ENCODE assay signal across 17 cellular contexts in genomic region chr2:44549099-44549471, GRCh38.
DNase-seq lines count a peak whose midpoint lies in the region; ATAC-seq and TF ChIP-seq lines count a peak whose summit lies in the region.
"Had no signal": no experiment of that assay in that cellular context is flagged by ENCODE, and none has a peak within 500 bp of the region (broad histone marks: within the 10 kb centered on the region; RNA-seq: fewer than 3 reads in every experiment).

No MANE protein-coding gene starts in this region.

- no peak for TF ChIP-seq POLR2A in breast epithelium (IDR thresholded peaks at IDR 0.05)
- TF ChIP-seq POLR2A in tibial nerve (IDR thresholded peaks at IDR 0.05), result no peak

- peaks cover 0 to 8% of the 10 kb centered on the region in 2 donors for H3K4me1 ChIP-seq in breast epithelium
- peaks cover 33% of the 10 kb centered on the region for H3K4me1 ChIP-seq in mesodermal cell (ENCODE audit: control insufficient read depth, insufficient read depth, low read length, poor library complexity, severe bottlenecking)
- H3K4me1 ChIP-seq in left lung, result no peaks in the 10 kb centered on the region
- H3K4me1 ChIP-seq in tibial nerve, result no peaks in the 10 kb centered on the region

- ATAC-seq in left lung (no peak), left cardiac atrium (no peak)

- in situ Hi-C loops in Caki2 (cut with HindIII; ENCODE audit: low pct_unique_long_range_greater_than_20kb, low sequenced_read_pairs), result no loop called here

- peaks cover 43% of the 10 kb centered on the region for H3K4me1 Mint-ChIP-seq in glutamatergic neuron (ENCODE audit: low read depth, unreplicated experiment)
- H3K4me1 Mint-ChIP-seq: activated B cell treated with CpG ODN at 0.5 μM for 24 hours had no signal

- H3K36me3 ChIP-seq in breast epithelium (no peaks in the 10 kb centered on the region), mesodermal cell (ENCODE audit: control insufficient read depth, insufficient read depth, low read length) (no peaks in the 10 kb centered on the region), left lung (no peaks in the 10 kb centered on the region), tibial nerve (no peaks in the 10 kb centered on the region)
- H3K36me3 ChIP-seq: thoracic aorta had no signal

- no peak overlapping the region for H3K27ac Mint-ChIP-seq in glutamatergic neuron (ENCODE audit: unreplicated experiment)
- H3K27ac Mint-ChIP-seq: activated B cell treated with CpG ODN at 0.5 μM for 24 hours; activated T-helper 1 cell treated with anti-CD3 and anti-CD28 coated beads, Interleukin-12 subunit alpha, Interleukin-12 subunit beta, Interleukin-2, Interleukin-4 antibody, amounts not matched to agents 30 ng/mL and 10 ng/mL and 1 ng/mL, durations not matched to agents 14 hours and 24 hours and 36 hours had no signal

- H3K9me3 Mint-ChIP-seq in glutamatergic neuron (ENCODE audit: unreplicated experiment), result no peaks in the 10 kb centered on the region
- H3K9me3 Mint-ChIP-seq: activated B cell treated with CpG ODN at 0.5 μM for 24 hours; activated T-helper 1 cell treated with anti-CD3 and anti-CD28 coated beads, Interleukin-12 subunit alpha, Interleukin-12 subunit beta, Interleukin-2, Interleukin-4 antibody, amounts not matched to agents 30 ng/mL and 10 ng/mL and 1 ng/mL, durations not matched to agents 14 hours and 24 hours and 36 hours; neural crest cell had no signal

- H3K27ac ChIP-seq in breast epithelium (peak overlapping the region; percentile 68 to 69), mesodermal cell (ENCODE audit: low read depth, low read length, severe bottlenecking) (peak overlapping the region; percentile 61), left lung (no peak overlapping the region), tibial nerve (no peak overlapping the region)
- H3K27ac ChIP-seq: coronary artery had no signal

- TF ChIP-seq CTCF in breast epithelium (IDR thresholded peaks at IDR 0.05), result no peak
- no peak for TF ChIP-seq CTCF in glutamatergic neuron (IDR thresholded peaks at IDR 0.05; ENCODE audit: partially characterized antibody, unreplicated experiment)
- TF ChIP-seq CTCF in left lung (IDR thresholded peaks at IDR 0.05), result no peak
- TF ChIP-seq CTCF in tibial nerve (IDR thresholded peaks at IDR 0.05), result no peak

- H3K4me3 ChIP-seq in breast epithelium (no peak overlapping the region), mesodermal cell (ENCODE audit: extremely low read depth, insufficient read depth, low read length, poor library complexity, severe bottlenecking) (no peak overlapping the region), left lung (no peak overlapping the region), tibial nerve (no peak overlapping the region)
- H3K4me3 ChIP-seq: coronary artery, thoracic aorta had no signal

- H3K27me3 Mint-ChIP-seq in glutamatergic neuron (ENCODE audit: unreplicated experiment), result peaks cover 4% of the 10 kb centered on the region
- H3K27me3 Mint-ChIP-seq: activated B cell treated with CpG ODN at 0.5 μM for 24 hours had no signal

- peak; percentile 8 for DNase-seq in Caki2 (ENCODE audit: low read depth)
- peak; percentile 43 for DNase-seq in LoVo (ENCODE audit: low spot score)
- DNase-seq in breast epithelium (ENCODE audit: low spot score in 2 of 2), result no peak
- no peak for DNase-seq in glutamatergic neuron
- no peak for DNase-seq in left lung
- no peak for DNase-seq in tibial nerve (ENCODE audit: low spot score in 2 of 2)
- DNase-seq in left cardiac atrium, result no peak
- DNase-seq: activated B cell treated with CpG ODN at 0.5 μM for 24 hours, DMS 273 treated with DMSO at 0.1 percent for 48 hours, GOT3, NCI-H1436 treated with DMSO at 0.1 percent for 48 hours, OCI-M1 had no signal

- WGBS in mesodermal cell (ENCODE audit: insufficient coverage in 2 of 2), 2 experiments, result no CpG with 5 or more reads among the region's 1 CpG
- 63 to 70% methylated on average over 1 of the region's 1 CpG for WGBS in tibial nerve, 2 donors

- TF ChIP-seq EP300 in tibial nerve (IDR thresholded peaks at IDR 0.05), result no peak

- intact Hi-C loops in breast epithelium (cut with DNase I; ENCODE audit: low total_unique reads), result no loop called here
- intact Hi-C loops in left lung (cut with DNase I), result no loop called here
- intact Hi-C loops in left cardiac atrium (cut with DNase I), result no loop called here

- H3K36me3 Mint-ChIP-seq in glutamatergic neuron (ENCODE audit: unreplicated experiment), result no peaks in the 10 kb centered on the region

- no peak overlapping the region for H3K4me3 Mint-ChIP-seq in glutamatergic neuron (ENCODE audit: unreplicated experiment)
- H3K4me3 Mint-ChIP-seq: activated B cell treated with CpG ODN at 0.5 μM for 24 hours; activated T-helper 1 cell treated with anti-CD3 and anti-CD28 coated beads, Interleukin-12 subunit alpha, Interleukin-12 subunit beta, Interleukin-2, Interleukin-4 antibody, amounts not matched to agents 30 ng/mL and 10 ng/mL and 1 ng/mL, durations not matched to agents 14 hours and 24 hours and 36 hours; neural crest cell had no signal

- H3K9me3 ChIP-seq in breast epithelium, result no peaks in the 10 kb centered on the region
- H3K9me3 ChIP-seq in mesodermal cell (ENCODE audit: control insufficient read depth, low read length), result no peaks in the 10 kb centered on the region
- no peaks in the 10 kb centered on the region for H3K9me3 ChIP-seq in left lung
- no peaks in the 10 kb centered on the region for H3K9me3 ChIP-seq in tibial nerve
- H3K9me3 ChIP-seq: thoracic aorta had no signal

- H3K27me3 ChIP-seq in breast epithelium, result no peaks in the 10 kb centered on the region
- no peaks in the 10 kb centered on the region for H3K27me3 ChIP-seq in left lung
- no peaks in the 10 kb centered on the region for H3K27me3 ChIP-seq in tibial nerve

Comparison
In these comparisons a context has a peak if more than half of its experiments do, and no peak if none do; other contexts are left out.
1. DNase-seq: peak in Caki2 (single experiment) and LoVo (single experiment); none in breast epithelium (0 of 2), glutamatergic neuron (single experiment), left lung (0 of 2), tibial nerve (0 of 2) and left cardiac atrium (single experiment).
2. H3K27ac ChIP-seq: peak in breast epithelium (2 of 2) and mesodermal cell (single experiment); none in left lung (0 of 2) and tibial nerve (0 of 4).